Comparison of ENCODE assay signal across 18 cellular contexts in genomic region chr15:92167413-92167950, GRCh38.
DNase-seq lines count a peak whose midpoint lies in the region; ATAC-seq, FAIRE-seq and TF ChIP-seq lines count a peak whose summit lies in the region.
"Had no signal": no experiment of that assay in that cellular context is flagged by ENCODE, and none has a peak within 500 bp of the region (broad histone marks: within the 10 kb centered on the region; RNA-seq: fewer than 3 reads in every experiment).

No MANE protein-coding gene starts in this region.

- H3K9me3 ChIP-seq in cardiac muscle cell (ENCODE audit: low read depth) (no peaks in the 10 kb centered on the region), colonic mucosa (no peaks in the 10 kb centered on the region), HepG2 (ENCODE audit: low read length) (no peaks in the 10 kb centered on the region), BE2C (no peaks in the 10 kb centered on the region)

- no peak for DNase-seq in cardiac muscle cell (ENCODE audit: low read depth in 1 of 2, low spot score in 1 of 2)
- no peak for DNase-seq in cardiac septum (ENCODE audit: low spot score)
- peak; percentile 80 for DNase-seq in colonic mucosa
- peak; percentile 47 for DNase-seq in HepG2 (ENCODE audit: low spot score)
- DNase-seq in type B pancreatic cell (ENCODE audit: extremely low spot score, unreplicated experiment): no peak
- no peak for DNase-seq in H54 (ENCODE audit: insufficient read length, low spot score)
- DNase-seq in BE2C: no peak
- no peak for DNase-seq in KG1 (lab: John Stamatoyannopoulos, UW)
- DNase-seq: 8988T, COR-L47, H9, MV-4-11, NCI-H1417, NCI-H1930, NCI-H2171, NCI-H69, SIG-M5 had no signal

- no peaks in the 10 kb centered on the region for H3K36me3 ChIP-seq in cardiac muscle cell
- no peaks in the 10 kb centered on the region for H3K36me3 ChIP-seq in colonic mucosa
- H3K36me3 ChIP-seq in HepG2 (replicated peaks in 1 of 2; ENCODE audit: control insufficient read depth in 1 of 2, insufficient read depth in 2 of 2, low read length in 2 of 2): no peaks in the 10 kb centered on the region
- H3K36me3 ChIP-seq in BE2C: no peaks in the 10 kb centered on the region

- no peak; the same call in 2 of the 3 replicates for ATAC-seq in HepG2

- no peak for TF ChIP-seq CTCF in cardiac muscle cell (IDR thresholded peaks at IDR 0.05; ENCODE audit: low read depth, low read length)
- no peak for TF ChIP-seq CTCF in colonic mucosa (IDR thresholded peaks at IDR 0.05)
- TF ChIP-seq CTCF in HepG2 (CRISPR knock-in tag; IDR thresholded peaks at IDR 0.05): no peak
- TF ChIP-seq CTCF in type B pancreatic cell (conservative IDR thresholded peaks at IDR 0.05): no peak
- TF ChIP-seq CTCF in BE2C (IDR thresholded peaks at IDR 0.05; ENCODE audit: low read depth, low read length): no peak

- no peak overlapping the region for H3K4me2 ChIP-seq in HepG2 (ENCODE audit: low read depth, low read length)

- no TSS peak for BruUV-seq in HepG2 (replicated peaks; lab: Mats Ljungman, UMichigan)

- H3K4me1 Mint-ChIP-seq in type B pancreatic cell (ENCODE audit: unreplicated experiment): peaks cover 27% of the 10 kb centered on the region

- POLR2A ChIA-PET in HepG2 (lab: Yijun Ruan, JAX): no interaction called here

- no peak overlapping the region for H3K9ac ChIP-seq in colonic mucosa (ENCODE audit: low read depth in 2 of 2, low read length in 2 of 2)
- H3K9ac ChIP-seq in HepG2 (ENCODE audit: insufficient read depth, low read depth, low read length): no peak overlapping the region

- FAIRE-seq in HepG2 (lab: Jason Lieb, UNC) (no peak), H54 (lab: Jason Lieb, UNC) (no peak)
- FAIRE-seq: HTR-8/SVneo had no signal

- TF ChIP-seq POLR2A in HepG2 (IDR thresholded peaks at IDR 0.05; ENCODE audit: insufficient read depth in 1 of 2, low read depth in 2 of 2, low read length in 2 of 2) (no peak), H54 (IDR thresholded peaks at IDR 0.05; ENCODE audit: low read depth, low read length) (no peak)

- no peaks in the 10 kb centered on the region for H3K27me3 Mint-ChIP-seq in type B pancreatic cell

- CTCF ChIA-PET in HepG2 (lab: Yijun Ruan, JAX; ENCODE audit: low intra/inter-chr PET ratio, low total read pairs): no interaction called here

- H3K27me3 ChIP-seq in cardiac muscle cell (no peaks in the 10 kb centered on the region), colonic mucosa (no peaks in the 10 kb centered on the region), HepG2 (ENCODE audit: control insufficient read depth in 1 of 2, insufficient read depth in 2 of 2, low read length in 2 of 2) (no peaks in the 10 kb centered on the region), BE2C (no peaks in the 10 kb centered on the region)

- no peaks in the 10 kb centered on the region for H3K9me3 Mint-ChIP-seq in type B pancreatic cell

- 41% methylated on average over 7 of the region's 7 CpGs for WGBS in HepG2 (ENCODE audit: low lambda C conversion rate)

- H2AFZ ChIP-seq in HepG2 (ENCODE audit: low read length): no peak overlapping the region

- H3K27ac ChIP-seq in cardiac muscle cell (peak overlapping the region; percentile 40), colonic mucosa (peak overlapping the region; percentile 61), HepG2 (ENCODE audit: extremely low read length, insufficient read depth, low read length) (no peak overlapping the region)

- H3K4me3 ChIP-seq in cardiac muscle cell (no peak overlapping the region), colonic mucosa (no peak overlapping the region), HepG2 (replicated peaks in 1 of 3; ENCODE audit: insufficient read depth in 1 of 3, low read depth in 2 of 3, low read length in 3 of 3) (no peak overlapping the region), BE2C (ENCODE audit: low read depth, low read length) (no peak overlapping the region)

- intact Hi-C loops in cardiac septum (cut with DNase I) (no loop called here), colonic mucosa (cut with DNase I) (no loop called here), HepG2 (cut with micrococcal nuclease; ENCODE audit: unreplicated experiment) (no loop called here)

- no peaks in the 10 kb centered on the region for H4K20me1 ChIP-seq in HepG2 (ENCODE audit: insufficient read depth, low read length)

- in situ Hi-C loops in HepG2 (cut with HindIII; ENCODE audit: extremely low pct_ligation_motif_present, low pct_unique_long_range_greater_than_20kb): no loop called here

- TF ChIP-seq RAD21 in HepG2 (CRISPR knock-in tag; IDR thresholded peaks at IDR 0.05): no peak

- TF ChIP-seq EP300 in HepG2 (IDR thresholded peaks at IDR 0.05; ENCODE audit: low read depth in 2 of 2, low read length in 2 of 2): peak in 1 of 2 experiments; percentile 50; a peak in 2 of 4 replicates
- no peak for TF ChIP-seq EP300 in HepG2 (CRISPR knock-in tag; IDR thresholded peaks at IDR 0.05; ENCODE audit: borderline replicate concordance)

- H3K27ac Mint-ChIP-seq in type B pancreatic cell: peak overlapping the region; percentile 66
- H3K27ac Mint-ChIP-seq: H9 had no signal

- H3K4me1 ChIP-seq in cardiac muscle cell (ENCODE audit: low read depth): peaks cover 30% of the 10 kb centered on the region
- peaks cover 3% of the 10 kb centered on the region for H3K4me1 ChIP-seq in colonic mucosa
- H3K4me1 ChIP-seq in HepG2 (ENCODE audit: insufficient read depth, low read length): peaks cover 95% of the 10 kb centered on the region
- peaks cover 6% of the 10 kb centered on the region for H3K4me1 ChIP-seq in BE2C

- peaks cover 12% of the 10 kb centered on the region for H3K36me3 Mint-ChIP-seq in type B pancreatic cell

- no peaks in the 10 kb centered on the region for H3K79me2 ChIP-seq in HepG2 (ENCODE audit: insufficient read depth, low read length)

- no peak overlapping the region for H3K4me3 Mint-ChIP-seq in type B pancreatic cell
- H3K4me3 Mint-ChIP-seq: H9 had no signal

TF ChIP-seq in HepG2, 621 proteins besides CTCF, POLR2A, EP300 and RAD21 (continues in another document):
- TF ChIP-seq NCOA2 (CRISPR knock-in tag; IDR thresholded peaks at IDR 0.05) (0 out of 2 replicates have a peak, but pooled peaks have one; percentile 16), DR1 (CRISPR knock-in tag; IDR thresholded peaks at IDR 0.05) (no peak), HMG20A (CRISPR knock-in tag; IDR thresholded peaks at IDR 0.05; ENCODE audit: borderline replicate concordance) (0 out of 2 replicates have a peak, but pooled peaks have one; percentile 12), RBAK (CRISPR knock-in tag; IDR thresholded peaks at IDR 0.05) (no peak), HNF4A (CRISPR knock-in tag; IDR thresholded peaks at IDR 0.05) (peak; percentile 84), ATAD3A (CRISPR knock-in tag; IDR thresholded peaks at IDR 0.05) (no peak), TEAD3 (CRISPR knock-in tag; optimal IDR thresholded peaks at IDR 0.05; ENCODE audit: borderline replicate concordance) (peak; percentile 14), FOXP1 (IDR thresholded peaks at IDR 0.05) (no peak), FOXP1 (CRISPR knock-in tag; IDR thresholded peaks at IDR 0.05) (peak; percentile 37; the same call in 1 of the 2 replicates), MTERF4 (CRISPR knock-in tag; IDR thresholded peaks at IDR 0.05) (no peak), CREB1 (IDR thresholded peaks at IDR 0.05) (no peak), CREB1 (CRISPR knock-in tag; IDR thresholded peaks at IDR 0.05) (peak; percentile 37; the same call in 1 of the 2 replicates), ARID5B (CRISPR knock-in tag; IDR thresholded peaks at IDR 0.05) (peak; percentile 54), ZNF644 (CRISPR knock-in tag; IDR thresholded peaks at IDR 0.05; ENCODE audit: low read depth) (0 out of 2 replicates have a peak, but pooled peaks have one; percentile 56), HNF4G (IDR thresholded peaks at IDR 0.05; ENCODE audit: borderline replicate concordance, low read depth, low read length) (peak; percentile 77), HNF4G (CRISPR knock-in tag; IDR thresholded peaks at IDR 0.05; ENCODE audit: borderline replicate concordance, low read depth) (no peak)
- TF ChIP-seq, protein P1, sequence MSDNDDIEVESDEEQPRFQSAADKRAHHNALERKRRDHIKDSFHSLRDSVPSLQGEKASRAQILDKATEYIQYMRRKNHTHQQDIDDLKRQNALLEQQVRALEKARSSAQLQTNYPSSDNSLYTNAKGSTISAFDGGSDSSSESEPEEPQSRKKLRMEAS (IDR thresholded peaks at IDR 0.05): 0 out of 2 replicates have a peak, but pooled peaks have one; percentile 22

Comparison
In these comparisons a context has a peak if more than half of its experiments do, and no peak if none do; other contexts are left out.
1. DNase-seq: peak in colonic mucosa (single experiment) and HepG2 (single experiment); none in cardiac muscle cell (0 of 2), cardiac septum (single experiment), type B pancreatic cell (single experiment), H54 (single experiment), BE2C (single experiment) and KG1 (single experiment).